ENCODE assay signal across 8 cellular contexts in genomic region chr18:46073474-46074331, GRCh38. TPM values are rescaled to one million over a fixed set of nuclear protein-coding genes. Genes with fewer than 3 reads are reported as not detected.
A peak's percentile ranks its signal among the peaks of the same experiment; 100 is the strongest.
DNase-seq lines count a peak whose midpoint lies in the region; ATAC-seq, FAIRE-seq and TF ChIP-seq lines count a peak whose summit lies in the region.

No MANE protein-coding gene starts in this region.

- H3K27ac Mint-ChIP-seq in activated naive CD8-positive, alpha-beta T cell treated with anti-CD3 and anti-CD28 coated beads, Interleukin-2, amount 50 U/mL, for 24 hours: peak overlapping the region; percentile 53

- WGBS in heart right ventricle, 2 donors: 31 to 32% methylated on average over 9 of the region's 9 CpGs

- H3K4me3 Mint-ChIP-seq in activated naive CD8-positive, alpha-beta T cell treated with anti-CD3 and anti-CD28 coated beads, Interleukin-2, amount 50 U/mL, for 24 hours: peak overlapping the region; percentile 82

- H3K4me3 ChIP-seq in LNCaP clone FGC (ENCODE audit: low read depth, low read length): no peak overlapping the region
- no peak overlapping the region for H3K4me3 ChIP-seq in heart right ventricle
- H3K4me3 ChIP-seq in retinal pigment epithelial cell (ENCODE audit: low read length): no peak overlapping the region

- H3K4me1 Mint-ChIP-seq in activated naive CD8-positive, alpha-beta T cell treated with anti-CD3 and anti-CD28 coated beads, Interleukin-2, amount 50 U/mL, for 24 hours: peaks cover 42% of the 10 kb centered on the region

- H3K27me3 ChIP-seq in heart right ventricle: no peaks in the 10 kb centered on the region

- no peaks in the 10 kb centered on the region for H3K9me3 ChIP-seq in heart right ventricle

- peaks cover 0 to 22% (median 0%) of the 10 kb centered on the region in 9 donors for H3K36me3 ChIP-seq in heart right ventricle

- no peak overlapping the region for H3K27ac ChIP-seq in heart right ventricle

- peak; percentile 20 for DNase-seq in NCI-H1436 (lab: John Stamatoyannopoulos, UW)
- no peak for DNase-seq in NCI-H1436 treated with DMSO at 0.1 percent for 48 hours (lab: John Stamatoyannopoulos, UW)
- no peak for DNase-seq in LNCaP clone FGC (ENCODE audit: low read depth)
- DNase-seq in RCC 7860 (ENCODE audit: low spot score): peak; percentile 37
- peak; percentile 64 for DNase-seq in activated naive CD8-positive, alpha-beta T cell treated with anti-CD3 and anti-CD28 coated beads, Interleukin-2, amount 50 U/mL, for 24 hours
- DNase-seq in heart right ventricle: peak in 1 of 2 donors; percentile 64
- DNase-seq in retinal pigment epithelial cell (ENCODE audit: low read depth): no peak

- intact Hi-C loops in heart right ventricle (cut with DNase I): loop anchor here (5.0 to 10.0 kb wide), 14 partner anchors 61 to 409 kb away; partner anchors contain the start of gene EPG5 (in 4 of the 10)

- peaks cover 8% of the 10 kb centered on the region for H3K36me3 Mint-ChIP-seq in activated naive CD8-positive, alpha-beta T cell treated with anti-CD3 and anti-CD28 coated beads, Interleukin-2, amount 50 U/mL, for 24 hours (ENCODE audit: low read depth)

- TF ChIP-seq CTCF in LNCaP clone FGC (IDR thresholded peaks at IDR 0.05; ENCODE audit: control insufficient read depth, extremely low read depth, insufficient read depth) (peak; percentile 68), heart right ventricle (IDR thresholded peaks at IDR 0.05) (peak; percentile 32 to 76 (median 68)), retinal pigment epithelial cell (conservative IDR thresholded peaks at IDR 0.05; ENCODE audit: low read depth, low read length) (peak; percentile 69)

- peaks cover 3 to 45% (median 27%) of the 10 kb centered on the region in 9 donors for H3K4me1 ChIP-seq in heart right ventricle

- no peaks in the 10 kb centered on the region for H3K9me3 Mint-ChIP-seq in activated naive CD8-positive, alpha-beta T cell treated with anti-CD3 and anti-CD28 coated beads, Interleukin-2, amount 50 U/mL, for 24 hours

- FAIRE-seq in RCC 7860 (lab: Jason Lieb, UNC): peak; percentile 82

- H3K27me3 Mint-ChIP-seq in activated naive CD8-positive, alpha-beta T cell treated with anti-CD3 and anti-CD28 coated beads, Interleukin-2, amount 50 U/mL, for 24 hours: peaks cover 2% of the 10 kb centered on the region

- peak; percentile 52 for ATAC-seq in activated naive CD8-positive, alpha-beta T cell treated with anti-CD3 and anti-CD28 coated beads, Interleukin-2, amount 50 U/mL, for 24 hours
- peak in 6 of 8 donors; percentile 3 to 55 (median 42) for ATAC-seq in heart right ventricle
- no peak for ATAC-seq in HG03175 (IDR thresholded peaks at IDR 0.05; ENCODE audit: unreplicated experiment)

RNA-seq across cellular contexts. Expression of gene PSTPIP2, which starts 1.6 kb away (rescaled TPM):
- 1 to 10 TPM in 8 of 10 donors, under 1 TPM in 2; 0.62 to 6.7 (median 2.2) TPM for total RNA-seq in heart right ventricle
- polyA plus RNA-seq in heart right ventricle: 1 to 10 TPM in 1 of 2 donors, under 1 TPM in 1; 0.49 to 3.0 TPM

RNA-seq across cellular contexts. Expression of gene ATP5F1A, which starts 24.4 kb away (rescaled TPM):
- 1,000 to 10,000 TPM; 1,431 to 2,460 (median 2,025) TPM for total RNA-seq in heart right ventricle
- 100 to 1,000 TPM; 613 to 818 TPM for polyA plus RNA-seq in heart right ventricle

RNA-seq across cellular contexts. Expression of gene HAUS1, which starts 30.5 kb away (rescaled TPM):
- 10 to 100 TPM in 2 of 10 donors, 1 to 10 TPM in 8; 5.5 to 20.3 (median 8.5) TPM for total RNA-seq in heart right ventricle
- 10 to 100 TPM; 15.4 to 16.9 TPM for polyA plus RNA-seq in heart right ventricle

Comparison
In these comparisons a context has a peak if more than half of its experiments do, and no peak if none do; other contexts are left out.
1. DNase-seq: peak in NCI-H1436 (single experiment), RCC 7860 (single experiment) and activated naive CD8-positive, alpha-beta T cell treated with anti-CD3 and anti-CD28 coated beads, Interleukin-2, amount 50 U/mL, for 24 hours (single experiment); none in NCI-H1436 treated with DMSO at 0.1 percent for 48 hours (single experiment), LNCaP clone FGC (single experiment) and retinal pigment epithelial cell (single experiment).
2. Peak in every context shown above with its lines, with median percentiles within 50 percentile points of each other: CTCF ChIP-seq.